In genomic region chr9:27548055-27548741, GRCh38 we compare ENCODE assay signal across 8 cellular contexts. TPM values are rescaled to one million over a fixed set of nuclear protein-coding genes. Genes with fewer than 3 reads are reported as not detected.
A peak's percentile ranks its signal among the peaks of the same experiment; 100 is the strongest.
DNase-seq lines count a peak whose midpoint lies in the region; ATAC-seq and TF ChIP-seq lines count a peak whose summit lies in the region.
"Had no signal": no experiment of that assay in that cellular context is flagged by ENCODE, and none has a peak within 500 bp of the region (broad histone marks: within the 10 kb centered on the region; RNA-seq: fewer than 3 reads in every experiment).

No MANE protein-coding gene starts in this region.

- H3K9me3 ChIP-seq in body of pancreas: no peaks in the 10 kb centered on the region

- 33 to 38% methylated on average over 10 of the region's 10 CpGs for WGBS in body of pancreas, 2 donors

- no peaks in the 10 kb centered on the region for H3K27me3 ChIP-seq in body of pancreas

- TF ChIP-seq CTCF in GM12865 (IDR thresholded peaks at IDR 0.05; ENCODE audit: insufficient read depth, low read depth, low read length, missing control alignments) (no peak), LNCAP (IDR thresholded peaks at IDR 0.05) (peak; percentile 48), body of pancreas (IDR thresholded peaks at IDR 0.05) (peak in 6 of 7 experiments; percentile 30 to 76 (median 66))

- intact Hi-C loops in body of pancreas (cut with DNase I): no loop called here

- ATAC-seq in body of pancreas (peak; percentile 79), left lobe of liver (peak; percentile 94), T-cell (replicated peaks in 1 of 4) (no peak)
- ATAC-seq in activated CD8-positive, alpha-beta memory T cell treated with anti-CD3 and anti-CD28 coated beads, Interleukin-2, amount 10 ng/mL, durations not matched to agents 7 days and 5 days: no peak
- ATAC-seq: naive thymus-derived CD4-positive, alpha-beta T cell had no signal

- peaks cover 38% of the 10 kb centered on the region for H3K36me3 Mint-ChIP-seq in T-cell
- peaks cover 10% of the 10 kb centered on the region for H3K36me3 Mint-ChIP-seq in activated CD8-positive, alpha-beta memory T cell treated with anti-CD3 and anti-CD28 coated beads, Interleukin-2, amount 10 ng/mL, durations not matched to agents 7 days and 5 days

- no peak for TF ChIP-seq POLR2A in body of pancreas (IDR thresholded peaks at IDR 0.05)

- H3K4me3 ChIP-seq in GM12865 (ENCODE audit: low read depth, low read length) (no peak overlapping the region), body of pancreas (no peak overlapping the region)

- CTCF ChIA-PET in T-cell (lab: Charles Lee): interaction anchor here (0.6 to 2.9 kb wide), 5 partner anchors 15 to 517 kb away, joined by 3 to 14 read pairs (median 4); no protein-coding TSS in a partner anchor
- CTCF ChIA-PET in activated CD8-positive, alpha-beta memory T cell treated with anti-CD3 and anti-CD28 coated beads, Interleukin-2, amount 10 ng/mL, durations not matched to agents 7 days and 5 days (lab: Charles Lee): interaction anchor here (1.0 to 4.1 kb wide), 4 partner anchors 18 to 218 kb away, joined by 3 to 25 read pairs (median 12); partner anchors contain the start of gene MOB3B

- POLR2A ChIA-PET in T-cell (lab: Charles Lee): no interaction called here

- H3K4me3 Mint-ChIP-seq in T-cell: no peak overlapping the region
- no peak overlapping the region for H3K4me3 Mint-ChIP-seq in activated CD8-positive, alpha-beta memory T cell treated with anti-CD3 and anti-CD28 coated beads, Interleukin-2, amount 10 ng/mL, durations not matched to agents 7 days and 5 days
- H3K4me3 Mint-ChIP-seq: naive thymus-derived CD4-positive, alpha-beta T cell had no signal

- peak; percentile 13 for DNase-seq in GM12865 (ENCODE audit: low read depth)
- peak in 1 of 4 donors; percentile 18 for DNase-seq in body of pancreas
- no peak for DNase-seq in left lobe of liver (ENCODE audit: low spot score)
- DNase-seq in T-cell: no peak
- DNase-seq in stimulated activated CD8-positive, alpha-beta memory T cell treated with anti-CD3 and anti-CD28 coated beads, Interleukin-4, amount 100 ng/mL, for 48 hours: no peak
- DNase-seq in activated CD8-positive, alpha-beta memory T cell treated with anti-CD3 and anti-CD28 coated beads, Interleukin-2, amount 10 ng/mL, durations not matched to agents 7 days and 5 days: no peak

- H3K9me3 Mint-ChIP-seq in T-cell: no peaks in the 10 kb centered on the region
- no peaks in the 10 kb centered on the region for H3K9me3 Mint-ChIP-seq in activated CD8-positive, alpha-beta memory T cell treated with anti-CD3 and anti-CD28 coated beads, Interleukin-2, amount 10 ng/mL, durations not matched to agents 7 days and 5 days (ENCODE audit: low read depth)
- H3K9me3 Mint-ChIP-seq: naive thymus-derived CD4-positive, alpha-beta T cell had no signal

- no peak overlapping the region for H3K27ac Mint-ChIP-seq in T-cell
- H3K27ac Mint-ChIP-seq in activated CD8-positive, alpha-beta memory T cell treated with anti-CD3 and anti-CD28 coated beads, Interleukin-2, amount 10 ng/mL, durations not matched to agents 7 days and 5 days: no peak overlapping the region
- H3K27ac Mint-ChIP-seq: naive thymus-derived CD4-positive, alpha-beta T cell had no signal

- H3K4me1 ChIP-seq in body of pancreas: peaks cover 5% of the 10 kb centered on the region

- peak overlapping the region in 1 of 4 donors; percentile 46 for H3K27ac ChIP-seq in body of pancreas

- H3K4me1 Mint-ChIP-seq in T-cell: no peaks in the 10 kb centered on the region
- no peaks in the 10 kb centered on the region for H3K4me1 Mint-ChIP-seq in activated CD8-positive, alpha-beta memory T cell treated with anti-CD3 and anti-CD28 coated beads, Interleukin-2, amount 10 ng/mL, durations not matched to agents 7 days and 5 days

- no peaks in the 10 kb centered on the region for H3K27me3 Mint-ChIP-seq in T-cell
- H3K27me3 Mint-ChIP-seq in activated CD8-positive, alpha-beta memory T cell treated with anti-CD3 and anti-CD28 coated beads, Interleukin-2, amount 10 ng/mL, durations not matched to agents 7 days and 5 days: no peaks in the 10 kb centered on the region
- H3K27me3 Mint-ChIP-seq: naive thymus-derived CD4-positive, alpha-beta T cell had no signal

- peaks cover 0 to 8% of the 10 kb centered on the region in 2 donors for H3K36me3 ChIP-seq in body of pancreas (replicated peaks in 1 of 2; ENCODE audit: insufficient read depth in 1 of 2, low read depth in 2 of 2)

RNA-seq across cellular contexts. Expression of gene MOB3B, which starts 18.6 kb away (rescaled TPM):
- total RNA-seq in body of pancreas (1 to 10 TPM; 4.3 to 6.0 TPM), left lobe of liver (0.91 TPM), T-cell (under 1 TPM; 0.40 to 0.72 (median 0.56) TPM)
- total RNA-seq in activated CD8-positive, alpha-beta memory T cell treated with anti-CD3 and anti-CD28 coated beads, Interleukin-2, amount 10 ng/mL, durations not matched to agents 7 days and 5 days: under 1 TPM; 0.29 to 0.70 TPM

RNA-seq across cellular contexts. Expression of gene IFNK, which starts 24.1 kb away (rescaled TPM):
- not detected for total RNA-seq in body of pancreas
- not detected for total RNA-seq in left lobe of liver
- total RNA-seq in T-cell: not detected
- total RNA-seq in activated CD8-positive, alpha-beta memory T cell treated with anti-CD3 and anti-CD28 coated beads, Interleukin-2, amount 10 ng/mL, durations not matched to agents 7 days and 5 days: not detected
- total RNA-seq: naive thymus-derived CD4-positive, alpha-beta T cell had no signal

RNA-seq across cellular contexts. Expression of gene C9orf72, which starts 25.1 kb away (rescaled TPM):
- 10 to 100 TPM; 13.5 to 20.5 TPM for total RNA-seq in body of pancreas
- total RNA-seq in left lobe of liver: 5.6 TPM
- 10 to 100 TPM; 17.8 to 29.3 (median 20.6) TPM for total RNA-seq in T-cell
- 1 to 10 TPM; 3.6 to 7.0 TPM for total RNA-seq in activated CD8-positive, alpha-beta memory T cell treated with anti-CD3 and anti-CD28 coated beads, Interleukin-2, amount 10 ng/mL, durations not matched to agents 7 days and 5 days

Comparison
In these comparisons a context has a peak if more than half of its experiments do, and no peak if none do; other contexts are left out.
1. ATAC-seq: peak in body of pancreas (single experiment) and left lobe of liver (single experiment); none in T-cell (0 of 4) and activated CD8-positive, alpha-beta memory T cell treated with anti-CD3 and anti-CD28 coated beads, Interleukin-2, amount 10 ng/mL, durations not matched to agents 7 days and 5 days (single experiment).